Comparison of ENCODE assay signal across 8 cellular contexts in genomic region chr10:15088428-15089261, GRCh38. TPM values are rescaled to one million over a fixed set of nuclear protein-coding genes. Genes with fewer than 3 reads are reported as not detected.
DNase-seq lines count a peak whose midpoint lies in the region; ATAC-seq and TF ChIP-seq lines count a peak whose summit lies in the region.

ACBD7 (minus strand) TSS chr10:15088776; CDS start chr10:15088728, 48 bp downstream.

- no peak within 1 kb of the TSS for H3K27ac Mint-ChIP-seq in activated T-helper 17 cell treated with anti-CD3 and anti-CD28 coated beads, Interleukin-2, amount 50 U/mL, for 72 hours
- H3K27ac Mint-ChIP-seq in stimulated activated naive CD8-positive, alpha-beta T cell treated with anti-CD3 and anti-CD28 coated beads, Interleukin-15, Interleukin-2, amounts not matched to agents 100 ng/mL and 50 ng/mL, for 24 hours = no peak within 1 kb of the TSS

- H4K20me1 ChIP-seq in neural cell (ENCODE audit: insufficient read depth) = no peaks in the 10 kb centered on the region

- H3K79me2 ChIP-seq in neural cell (replicated peaks; ENCODE audit: insufficient read depth, low read length) = no peaks in the 10 kb centered on the region

- in situ Hi-C loops in KBM-7 (cut with MboI; ENCODE audit: low pct_unique_long_range_greater_than_20kb, low sequenced_read_pairs) = no loop called here

- no peaks in the 10 kb centered on the region for H3K36me3 ChIP-seq in neural cell (ENCODE audit: insufficient read depth, low read length)

- no peaks in the 10 kb centered on the region for H3K27me3 Mint-ChIP-seq in activated T-helper 17 cell treated with anti-CD3 and anti-CD28 coated beads, Interleukin-2, amount 50 U/mL, for 72 hours
- H3K27me3 Mint-ChIP-seq in stimulated activated naive CD8-positive, alpha-beta T cell treated with anti-CD3 and anti-CD28 coated beads, Interleukin-15, Interleukin-2, amounts not matched to agents 100 ng/mL and 50 ng/mL, for 24 hours = no peaks in the 10 kb centered on the region

- peak within 1 kb of the TSS; percentile 80 for H3K4me2 ChIP-seq in neural cell (ENCODE audit: low read length)

- no peaks in the 10 kb centered on the region for H3K36me3 Mint-ChIP-seq in activated T-helper 17 cell treated with anti-CD3 and anti-CD28 coated beads, Interleukin-2, amount 50 U/mL, for 72 hours (ENCODE audit: low read depth)
- no peaks in the 10 kb centered on the region for H3K36me3 Mint-ChIP-seq in stimulated activated naive CD8-positive, alpha-beta T cell treated with anti-CD3 and anti-CD28 coated beads, Interleukin-15, Interleukin-2, amounts not matched to agents 100 ng/mL and 50 ng/mL, for 24 hours (ENCODE audit: low read depth)

- TF ChIP-seq RAD21 in neural cell (conservative IDR thresholded peaks at IDR 0.05) = peak; percentile 49

- DNase-seq in DMS79 (lab: John Stamatoyannopoulos, UW) (peak; percentile 15), KBM-7 (peak; percentile 86), RPMI7951 (ENCODE audit: low read depth) (peak; percentile 84), fibroblast of the conjunctiva (ENCODE audit: low read depth) (peak; percentile 53)

- H3K9me3 Mint-ChIP-seq in activated T-helper 17 cell treated with anti-CD3 and anti-CD28 coated beads, Interleukin-2, amount 50 U/mL, for 72 hours = no peaks in the 10 kb centered on the region
- H3K9me3 Mint-ChIP-seq in stimulated activated naive CD8-positive, alpha-beta T cell treated with anti-CD3 and anti-CD28 coated beads, Interleukin-15, Interleukin-2, amounts not matched to agents 100 ng/mL and 50 ng/mL, for 24 hours = no peaks in the 10 kb centered on the region

- no peaks in the 10 kb centered on the region for H3F3A ChIP-seq in neural cell (ENCODE audit: insufficient read depth, low read length, poor library complexity, severe bottlenecking)

- H3K4me3 ChIP-seq in neural cell (ENCODE audit: low read length) = peak within 1 kb of the TSS; percentile 95

- no peaks in the 10 kb centered on the region for H3K27me3 ChIP-seq in neural cell (ENCODE audit: insufficient read depth, low read depth, low read length)

- no peaks in the 10 kb centered on the region for H3K4me1 Mint-ChIP-seq in activated T-helper 17 cell treated with anti-CD3 and anti-CD28 coated beads, Interleukin-2, amount 50 U/mL, for 72 hours
- peaks cover 3% of the 10 kb centered on the region for H3K4me1 Mint-ChIP-seq in stimulated activated naive CD8-positive, alpha-beta T cell treated with anti-CD3 and anti-CD28 coated beads, Interleukin-15, Interleukin-2, amounts not matched to agents 100 ng/mL and 50 ng/mL, for 24 hours (ENCODE audit: low read depth)

- TF ChIP-seq EP300 in neural cell (conservative IDR thresholded peaks at IDR 0.05; ENCODE audit: poor library complexity, severe bottlenecking) = no peak

- H2AFZ ChIP-seq in neural cell (ENCODE audit: low read depth, low read length) = peak within 1 kb of the TSS; percentile 66

- no peaks in the 10 kb centered on the region for H3K9me2 ChIP-seq in neural cell (ENCODE audit: insufficient read depth, low read length)

- H3K27ac ChIP-seq in neural cell (ENCODE audit: low read length) = no peak within 1 kb of the TSS

- peak within 1 kb of the TSS; percentile 62 for H3K9ac ChIP-seq in neural cell (ENCODE audit: low read length)

- no peaks in the 10 kb centered on the region for H3K9me3 ChIP-seq in neural cell (ENCODE audit: low read length)

- peak; percentile 98 for ATAC-seq in GM21717 (IDR thresholded peaks at IDR 0.05; ENCODE audit: unreplicated experiment)
- peak; percentile 98 for ATAC-seq in activated T-helper 17 cell treated with anti-CD3 and anti-CD28 coated beads, Interleukin-2, amount 50 U/mL, for 72 hours (replicated peaks)

- peak within 1 kb of the TSS; percentile 60 for H3K4me3 Mint-ChIP-seq in activated T-helper 17 cell treated with anti-CD3 and anti-CD28 coated beads, Interleukin-2, amount 50 U/mL, for 72 hours
- H3K4me3 Mint-ChIP-seq in stimulated activated naive CD8-positive, alpha-beta T cell treated with anti-CD3 and anti-CD28 coated beads, Interleukin-15, Interleukin-2, amounts not matched to agents 100 ng/mL and 50 ng/mL, for 24 hours = peak within 1 kb of the TSS; percentile 77

- peak; percentile 70 for TF ChIP-seq CTCF in neural cell (IDR thresholded peaks at IDR 0.05; ENCODE audit: poor library complexity, severe bottlenecking)

TF ChIP-seq in neural cell, 6 proteins besides CTCF, POLR2A, EP300 and RAD21:
- no peak for TF ChIP-seq EZH2 (IDR thresholded peaks at IDR 0.05; ENCODE audit: borderline replicate concordance, insufficient read depth, low read length, poor library complexity, severe bottlenecking)
- peak; percentile 54 for TF ChIP-seq SMC3 (conservative IDR thresholded peaks at IDR 0.05; ENCODE audit: poor library complexity)
- TF ChIP-seq TAF1 (IDR thresholded peaks at IDR 0.05; ENCODE audit: low read depth) = peak; percentile 40
- TF ChIP-seq REST (IDR thresholded peaks at IDR 0.05; ENCODE audit: borderline replicate concordance) = no peak
- TF ChIP-seq MXI1 (conservative IDR thresholded peaks at IDR 0.05; ENCODE audit: poor library complexity, severe bottlenecking) = peak; percentile 87
- peak; percentile 62 for TF ChIP-seq POLR2AphosphoS5 (IDR thresholded peaks at IDR 0.05)

RNA-seq across cellular contexts. Expression of gene ACBD7, which starts in this region (rescaled TPM):
- total RNA-seq in RPMI7951 (2014; rRNA removed; shearing (Covaris generic)) = 6.7 and 7.9 TPM in 2 replicates
- 1 to 10 TPM; 1.5 to 3.1 TPM for total RNA-seq in activated T-helper 17 cell treated with anti-CD3 and anti-CD28 coated beads, Interleukin-2, amount 50 U/mL, for 72 hours
- 3.3 and 7.8 TPM in 2 replicates for polyA plus RNA-seq in neural cell
- 8.5 and 12.0 TPM in 2 replicates for polyA minus RNA-seq in neural cell

Comparison
In these comparisons a context has a peak if more than half of its experiments do, and no peak if none do; other contexts are left out.
1. DNase-seq: peak in every context shown above with its lines; median percentile 86 in KBM-7; 84 in RPMI7951; 53 in fibroblast of the conjunctiva; 15 in DMS79.